ENCODE assay signal across 1 cellular context in genomic region chr2:219638948-219639341, GRCh38.
TF ChIP-seq lines count a peak whose summit lies in the region.

No MANE protein-coding gene starts in this region.

TF ChIP-seq in IMR-90, 13 proteins besides CTCF, POLR2A, EP300 and RAD21:
- TF ChIP-seq RFX5 (IDR thresholded peaks at IDR 0.05; ENCODE audit: low read depth, low read length) (no peak), SMC3 (IDR thresholded peaks at IDR 0.05; ENCODE audit: low read depth, low read length) (no peak), FOS (IDR thresholded peaks at IDR 0.05; ENCODE audit: low read depth, low read length) (no peak), CEBPB (IDR thresholded peaks at IDR 0.05; ENCODE audit: low read depth, low read length) (no peak), MAZ (IDR thresholded peaks at IDR 0.05; ENCODE audit: borderline replicate concordance, low read depth, low read length) (no peak), RCOR1 (IDR thresholded peaks at IDR 0.05; ENCODE audit: insufficient replicate concordance, low read length) (no peak), NFE2L2 (IDR thresholded peaks at IDR 0.05; ENCODE audit: low read depth, low read length) (no peak), BHLHE40 (IDR thresholded peaks at IDR 0.05; ENCODE audit: low read depth, low read length) (no peak), ELK1 (IDR thresholded peaks at IDR 0.05; ENCODE audit: borderline replicate concordance, low read depth, low read length) (no peak), MXI1 (IDR thresholded peaks at IDR 0.05; ENCODE audit: borderline replicate concordance, low read depth, low read length) (no peak), USF2 (IDR thresholded peaks at IDR 0.05; ENCODE audit: low read depth, low read length) (no peak), CHD1 (IDR thresholded peaks at IDR 0.05; ENCODE audit: low read depth, low read length) (no peak), MAFK (IDR thresholded peaks at IDR 0.05; ENCODE audit: low read depth, low read length) (no peak)
